In the genomic region with DNA sequence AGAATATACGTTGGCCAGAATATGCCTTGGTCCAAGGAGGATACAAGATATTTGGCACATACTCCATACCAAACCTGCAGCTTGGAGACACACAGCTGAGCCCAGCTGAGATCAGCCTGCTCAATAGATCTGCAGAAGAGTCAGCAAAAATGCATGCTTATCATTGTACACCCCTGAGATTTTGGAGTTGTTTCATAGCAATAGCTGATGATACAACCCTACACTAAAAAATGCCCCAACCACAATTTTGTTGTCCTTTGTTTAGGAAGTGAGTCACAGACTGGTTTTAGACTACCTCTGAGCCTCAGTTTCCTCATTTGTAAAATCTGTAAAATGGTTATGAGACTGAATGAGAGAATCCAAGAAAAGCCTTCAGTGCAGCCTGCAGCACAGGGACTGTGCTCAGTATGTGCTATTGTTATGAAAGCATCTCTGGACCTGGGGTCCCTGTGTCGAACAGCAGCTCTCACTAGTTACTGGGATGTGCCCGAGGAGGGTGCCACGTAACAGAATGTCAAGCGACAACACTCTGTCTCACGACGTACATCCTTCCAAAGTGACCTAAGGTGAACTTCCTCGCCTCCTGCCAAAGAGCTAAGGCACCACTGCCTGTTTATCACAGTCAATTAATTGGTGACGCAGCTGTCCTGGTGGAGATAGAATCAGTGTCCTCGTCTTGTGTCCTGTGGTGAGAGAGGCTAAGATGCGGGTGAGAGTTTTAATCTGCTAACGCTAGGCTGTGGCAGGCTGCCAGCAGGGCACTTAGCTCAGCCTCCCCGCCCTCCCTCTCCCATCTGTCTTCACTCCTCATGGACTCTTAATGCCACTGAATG, we compare ENCODE assay signal across 9 cellular contexts. TPM values are rescaled to one million over a fixed set of nuclear protein-coding genes. Genes with fewer than 3 reads are reported as not detected.
A peak's percentile ranks its signal among the peaks of the same experiment; 100 is the strongest.
DNase-seq lines count a peak whose midpoint lies in the region; ATAC-seq and TF ChIP-seq lines count a peak whose summit lies in the region.
"Had no signal": no experiment of that assay in that cellular context is flagged by ENCODE, and none has a peak within 500 bp of the region (broad histone marks: within the 10 kb centered on the region; RNA-seq: fewer than 3 reads in every experiment).

No MANE protein-coding gene starts in this region.

- no peaks in the 10 kb centered on the region for H3K27me3 Mint-ChIP-seq in stimulated activated memory B cell treated with anti-CD40 and anti-IgM and Interleukin-4, amounts not matched to agents 10 μg/mL and 1 μg/mL and 100 μg/mL, for 72 hours

- intact Hi-C loops in left ventricle myocardium superior (cut with micrococcal nuclease): no loop called here
- intact Hi-C loops in PC-3 (cut with micrococcal nuclease): no loop called here

- no peak overlapping the region for H3K9ac ChIP-seq in PC-3 (ENCODE audit: low read length)

- peak; percentile 49 to 78 for DNase-seq in NCI-H2081 (lab: John Stamatoyannopoulos, UW)
- no peak for DNase-seq in NCI-H2081 treated with DMSO at 0.1 percent for 48 hours (lab: John Stamatoyannopoulos, UW)
- DNase-seq in SJCRH30: peak; percentile 93 to 98
- peak; percentile 85 for DNase-seq in left ventricle myocardium superior
- DNase-seq in tibial nerve (ENCODE audit: low spot score in 2 of 2): peak in 1 of 2 donors; percentile 53
- DNase-seq in activated naive CD4-positive, alpha-beta T cell treated with Interleukin-2 at 50 U/mL for 16 hours: no peak
- DNase-seq in PC-3: no peak

- TF ChIP-seq CTCF in tibial nerve (IDR thresholded peaks at IDR 0.05): no peak
- TF ChIP-seq CTCF in PC-3 (conservative IDR thresholded peaks at IDR 0.05; ENCODE audit: low read depth, low read length): no peak

- H3K4me1 ChIP-seq in SJCRH30 (peaks cover 21% of the 10 kb centered on the region), tibial nerve (peaks cover 0 to 32% (median 14%) of the 10 kb centered on the region in 4 donors), PC-3 (ENCODE audit: insufficient read depth, low read length) (no peaks in the 10 kb centered on the region)

- no peak overlapping the region for H3K27ac Mint-ChIP-seq in stimulated activated memory B cell treated with anti-CD40 and anti-IgM and Interleukin-4, amounts not matched to agents 10 μg/mL and 1 μg/mL and 100 μg/mL, for 72 hours

- peak in 1 of 2 donors; percentile 37 for TF ChIP-seq EP300 in tibial nerve (IDR thresholded peaks at IDR 0.05)

- no peaks in the 10 kb centered on the region for H3K9me3 Mint-ChIP-seq in stimulated activated memory B cell treated with anti-CD40 and anti-IgM and Interleukin-4, amounts not matched to agents 10 μg/mL and 1 μg/mL and 100 μg/mL, for 72 hours

- CTCF ChIA-PET in PC-3 (lab: Charles Lee): interaction anchor here (0.5 kb wide), 1 partner anchor 358 kb away, joined by 3 read pairs; no protein-coding TSS in a partner anchor

- H3K27me3 ChIP-seq in SJCRH30: no peaks in the 10 kb centered on the region
- no peaks in the 10 kb centered on the region for H3K27me3 ChIP-seq in tibial nerve
- no peaks in the 10 kb centered on the region for H3K27me3 ChIP-seq in PC-3 (ENCODE audit: low read length)

- no peaks in the 10 kb centered on the region for H4K20me1 ChIP-seq in PC-3 (ENCODE audit: low read length)

- peak; percentile 88 for ATAC-seq in left ventricle myocardium superior
- ATAC-seq in stimulated activated memory B cell treated with anti-CD40 and anti-IgM and Interleukin-4, amounts not matched to agents 10 μg/mL and 1 μg/mL and 100 μg/mL, for 72 hours: no peak
- ATAC-seq in PC-3: no peak

- H3K79me2 ChIP-seq in PC-3 (ENCODE audit: low read length): no peaks in the 10 kb centered on the region

- no peaks in the 10 kb centered on the region for H3K36me3 ChIP-seq in SJCRH30
- H3K36me3 ChIP-seq in tibial nerve: peaks cover 0 to 9% (median 0%) of the 10 kb centered on the region in 3 donors
- no peaks in the 10 kb centered on the region for H3K36me3 ChIP-seq in PC-3 (ENCODE audit: low read depth, low read length)

- no peak overlapping the region for H2AFZ ChIP-seq in PC-3 (ENCODE audit: low read length)

- TF ChIP-seq POLR2A in tibial nerve (IDR thresholded peaks at IDR 0.05): no peak

- H3K4me2 ChIP-seq in PC-3 (ENCODE audit: low read length): no peak overlapping the region

- BruUV-seq in PC-3 (replicated peaks; lab: Mats Ljungman, UMichigan): no TSS peak

- H3K27ac ChIP-seq in SJCRH30 (peak overlapping the region; percentile 78), tibial nerve (peak overlapping the region; percentile 39 to 84 (median 64)), PC-3 (ENCODE audit: low read length) (no peak overlapping the region)
- H3K27ac ChIP-seq: 22Rv1 had no signal

- H3K4me3 Mint-ChIP-seq in stimulated activated memory B cell treated with anti-CD40 and anti-IgM and Interleukin-4, amounts not matched to agents 10 μg/mL and 1 μg/mL and 100 μg/mL, for 72 hours: no peak overlapping the region

- POLR2A ChIA-PET in PC-3 (lab: Charles Lee; ENCODE audit: unreplicated experiment): no interaction called here

- H3F3A ChIP-seq in PC-3 (ENCODE audit: low read length, unreplicated experiment): no peaks in the 10 kb centered on the region

- peaks cover 25% of the 10 kb centered on the region for H3K36me3 Mint-ChIP-seq in stimulated activated memory B cell treated with anti-CD40 and anti-IgM and Interleukin-4, amounts not matched to agents 10 μg/mL and 1 μg/mL and 100 μg/mL, for 72 hours

- 39 to 44% methylated on average over 11 to 13 of the region's 13 CpGs for WGBS in tibial nerve, 2 donors

- H3K4me3 ChIP-seq in SJCRH30 (peak overlapping the region; percentile 47), tibial nerve (no peak overlapping the region), PC-3 (ENCODE audit: low read length) (no peak overlapping the region)

- peaks cover 17% of the 10 kb centered on the region for H3K4me1 Mint-ChIP-seq in stimulated activated memory B cell treated with anti-CD40 and anti-IgM and Interleukin-4, amounts not matched to agents 10 μg/mL and 1 μg/mL and 100 μg/mL, for 72 hours

- H3K9me3 ChIP-seq in SJCRH30 (replicated peaks) (no peaks in the 10 kb centered on the region), tibial nerve (no peaks in the 10 kb centered on the region), PC-3 (ENCODE audit: low read length) (no peaks in the 10 kb centered on the region)

- H3K9me2 ChIP-seq in PC-3 (replicated peaks; ENCODE audit: low read length): no peaks in the 10 kb centered on the region

RNA-seq across cellular contexts. Expression of a gene that starts 18.2 kb away (rescaled TPM):
- 1.1 and 2.4 TPM in 2 replicates for total RNA-seq in SJCRH30 (2014; rRNA removed; shearing (Covaris generic))
- 11.6 TPM for total RNA-seq in left ventricle myocardium superior
- total RNA-seq in tibial nerve: 10 to 100 TPM; 12.3 to 19.5 (median 16.7) TPM
- 1.2 and 2.6 TPM in 2 replicates for total RNA-seq in PC-3 (2014; rRNA removed)

RNA-seq across cellular contexts. Expression of a gene that starts 59.2 kb away (rescaled TPM):
- not detected in 2 replicates for total RNA-seq in SJCRH30 (2014; rRNA removed; shearing (Covaris generic))
- 0.55 TPM for total RNA-seq in left ventricle myocardium superior
- total RNA-seq in tibial nerve: not detected
- total RNA-seq in PC-3 (2014; rRNA removed): 0.06 and 0.07 TPM in 2 replicates

Comparison
In these comparisons a context has a peak if more than half of its experiments do, and no peak if none do; other contexts are left out.
1. DNase-seq: peak in NCI-H2081 (2 of 2), SJCRH30 (2 of 2) and left ventricle myocardium superior (single experiment); none in NCI-H2081 treated with DMSO at 0.1 percent for 48 hours (single experiment), activated naive CD4-positive, alpha-beta T cell treated with Interleukin-2 at 50 U/mL for 16 hours (single experiment) and PC-3 (single experiment).